In the genomic region with DNA sequence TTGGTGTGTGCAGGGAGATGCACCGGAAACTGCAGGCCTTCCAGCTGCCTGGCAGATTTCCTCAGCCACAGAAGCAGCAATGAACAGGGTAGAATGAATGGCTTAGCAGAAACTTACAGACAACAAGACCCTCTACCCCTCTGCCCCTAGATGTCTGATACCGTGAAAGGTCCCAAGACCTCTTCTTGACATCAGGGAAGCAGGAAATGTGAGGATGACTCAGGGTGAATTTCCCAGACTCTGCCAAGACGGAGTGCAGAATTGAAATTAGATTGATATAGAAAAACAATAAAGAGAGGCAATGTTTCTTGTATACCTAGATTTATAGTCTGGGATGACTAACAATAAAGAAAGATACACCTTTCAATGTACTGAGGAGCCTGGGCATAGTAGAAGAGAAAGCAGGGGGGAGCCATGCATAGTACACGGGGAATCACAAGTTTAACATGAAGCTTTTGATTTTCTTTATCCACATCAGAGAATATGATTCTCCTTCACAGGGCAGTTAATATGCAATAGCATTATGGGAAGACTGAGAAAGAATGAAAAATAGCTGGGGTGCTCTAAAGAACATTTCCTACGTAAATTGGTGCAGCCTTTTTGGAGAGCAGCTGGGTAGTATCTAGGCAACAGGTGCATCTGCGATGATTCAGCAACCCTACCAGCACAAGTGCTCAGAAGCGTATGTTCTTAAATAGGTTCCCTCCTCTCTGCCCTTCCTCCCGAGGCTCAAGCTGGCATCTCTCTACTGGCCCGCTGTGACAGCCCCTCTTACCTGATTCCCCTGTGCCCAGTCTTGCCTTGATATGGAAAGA, we compare ENCODE assay signal across 12 cellular contexts. TPM values are rescaled to one million over a fixed set of nuclear protein-coding genes. Genes with fewer than 3 reads are reported as not detected.
DNase-seq lines count a peak whose midpoint lies in the region; ATAC-seq and TF ChIP-seq lines count a peak whose summit lies in the region.
"Had no signal": no experiment of that assay in that cellular context is flagged by ENCODE, and none has a peak within 500 bp of the region (broad histone marks: within the 10 kb centered on the region; RNA-seq: fewer than 3 reads in every experiment).

No MANE protein-coding gene starts in this region.

- H3K9ac ChIP-seq in mesendoderm (ENCODE audit: low read length) (no peak overlapping the region), neuronal stem cell (ENCODE audit: low read depth, low read length, poor library complexity) (no peak overlapping the region)

- H4K5ac ChIP-seq in mesendoderm (ENCODE audit: low read length) = no peak overlapping the region

- no peak overlapping the region for H2BK12ac ChIP-seq in neuronal stem cell (ENCODE audit: low read length)

- H2BK15ac ChIP-seq in mesendoderm (replicated peaks; ENCODE audit: low read depth) = no peak overlapping the region
- no peak overlapping the region for H2BK15ac ChIP-seq in neuronal stem cell (ENCODE audit: low read length)

- no peak overlapping the region for H4K8ac ChIP-seq in mesendoderm (ENCODE audit: low read depth, low read length)
- no peak overlapping the region for H4K8ac ChIP-seq in neuronal stem cell (ENCODE audit: low read depth, low read length)

- H3K27me3 ChIP-seq in mesendoderm (ENCODE audit: insufficient read depth, low read length, poor library complexity) = no peaks in the 10 kb centered on the region
- H3K27me3 ChIP-seq in neuronal stem cell (ENCODE audit: control insufficient read depth in 3 of 3, insufficient read depth in 3 of 3, low read depth in 1 of 3, low read length in 3 of 3) = peaks cover 0 to 2% (median 0%) of the 10 kb centered on the region in 3 experiments
- H3K27me3 ChIP-seq: spleen had no signal

- H3K79me2 ChIP-seq in mesendoderm (ENCODE audit: control insufficient read depth, insufficient read depth, low read length) = no peaks in the 10 kb centered on the region

- H3K9me3 ChIP-seq in mucosa of descending colon (no peaks in the 10 kb centered on the region), neuronal stem cell (replicated peaks in 1 of 2; ENCODE audit: control insufficient read depth in 2 of 2, insufficient read depth in 1 of 2, low read depth in 1 of 2, low read length in 2 of 2) (no peaks in the 10 kb centered on the region)
- H3K9me3 ChIP-seq: spleen had no signal

- H3K18ac ChIP-seq in mesendoderm (ENCODE audit: low read length) (no peak overlapping the region), neuronal stem cell (ENCODE audit: low read length) (no peak overlapping the region)

- DNase-seq in G401 (ENCODE audit: low spot score) (peak; percentile 33), SHP77 treated with DMSO at 0.1 percent for 48 hours (lab: John Stamatoyannopoulos, UW) (peak; percentile 13), mucosa of descending colon (no peak), mesendoderm (no peak), neuronal stem cell (ENCODE audit: low spot score) (no peak), activated gamma-delta T cell treated with Interleukin-2 at 50 U/mL for 16 hours (no peak)
- DNase-seq: H9, spleen had no signal

- H3K23ac ChIP-seq in mesendoderm (ENCODE audit: low read length) (no peak overlapping the region), neuronal stem cell (ENCODE audit: low read depth, low read length, poor library complexity) (no peak overlapping the region)

- H3K36me3 ChIP-seq in mucosa of descending colon (ENCODE audit: low read depth) (no peaks in the 10 kb centered on the region), mesendoderm (ENCODE audit: control insufficient read depth, insufficient read depth, low read length) (no peaks in the 10 kb centered on the region), neuronal stem cell (replicated peaks in 1 of 2; ENCODE audit: control insufficient read depth in 2 of 2, insufficient read depth in 2 of 2, low read length in 2 of 2) (no peaks in the 10 kb centered on the region)
- H3K36me3 ChIP-seq: spleen had no signal

- intact Hi-C loops in mucosa of descending colon (cut with DNase I, micrococcal nuclease) = no loop called here

- TF ChIP-seq CTCF in mucosa of descending colon (IDR thresholded peaks at IDR 0.05) = no peak

- H2BK5ac ChIP-seq in mesendoderm (ENCODE audit: low read length) (no peak overlapping the region), neuronal stem cell (ENCODE audit: low read length) (no peak overlapping the region)

- H2AFZ ChIP-seq in neuronal stem cell (ENCODE audit: low read length) = no peak overlapping the region

- H2BK120ac ChIP-seq in mesendoderm (ENCODE audit: low read depth, low read length) (no peak overlapping the region), neuronal stem cell (ENCODE audit: low read depth, low read length) (no peak overlapping the region)

- no peak overlapping the region for H3K4me2 ChIP-seq in mesendoderm (ENCODE audit: low read length)
- H3K4me2 ChIP-seq in neuronal stem cell (ENCODE audit: insufficient read depth, low read length, poor library complexity, severe bottlenecking) = no peak overlapping the region

- in situ Hi-C loops in G401 (cut with HindIII; ENCODE audit: low sequenced_read_pairs) = no loop called here

- WGBS in mesendoderm (ENCODE audit: extremely low coverage, insufficient coverage, low lambda C conversion rate) = no CpG with 5 or more reads among the region's 9 CpGs
- WGBS in neuronal stem cell (ENCODE audit: extremely low coverage in 2 of 2, insufficient read length in 2 of 2, insufficient replicate concordance in 1 of 2), 2 donors = no CpG with 5 or more reads among the region's 9 CpGs

- ATAC-seq in GM21723 (IDR thresholded peaks at IDR 0.05; ENCODE audit: unreplicated experiment) (peak; percentile 58), mucosa of descending colon (peak; percentile 61), GM21515 (IDR thresholded peaks at IDR 0.05; ENCODE audit: unreplicated experiment) (no peak)

- H3K4me1 ChIP-seq in mucosa of descending colon (ENCODE audit: low read depth) = no peaks in the 10 kb centered on the region
- no peaks in the 10 kb centered on the region for H3K4me1 ChIP-seq in mesendoderm (ENCODE audit: control insufficient read depth, low read depth, low read length)
- H3K4me1 ChIP-seq in neuronal stem cell (ENCODE audit: control insufficient read depth in 2 of 2, insufficient read depth in 1 of 2, low read depth in 1 of 2, low read length in 2 of 2) = no peaks in the 10 kb centered on the region

- no peak overlapping the region for H3K27ac ChIP-seq in mesendoderm (ENCODE audit: low read depth, low read length)
- H3K27ac ChIP-seq in neuronal stem cell (replicated peaks; ENCODE audit: low read length) = no peak overlapping the region

- no peak overlapping the region for H3K14ac ChIP-seq in neuronal stem cell (ENCODE audit: low read length)

- H4K91ac ChIP-seq in neuronal stem cell (ENCODE audit: low read depth, low read length, poor library complexity) = no peak overlapping the region

- no peak overlapping the region for H3K4ac ChIP-seq in mesendoderm (ENCODE audit: low read depth, low read length)
- H3K4ac ChIP-seq in neuronal stem cell (ENCODE audit: low read length) = no peak overlapping the region

- H3K56ac ChIP-seq in mesendoderm (ENCODE audit: low read length) = no peak overlapping the region

- H2AK5ac ChIP-seq in mesendoderm (ENCODE audit: low read length) = no peak overlapping the region
- H2AK5ac ChIP-seq in neuronal stem cell (ENCODE audit: low read depth, low read length) = no peak overlapping the region

- H3K4me3 ChIP-seq in mucosa of descending colon = no peak overlapping the region
- H3K4me3 ChIP-seq in mesendoderm (ENCODE audit: low read length) = no peak overlapping the region
- H3K4me3 ChIP-seq in neuronal stem cell (ENCODE audit: low read length in 2 of 2) = no peak overlapping the region
- H3K4me3 ChIP-seq: spleen had no signal

- H3K79me1 ChIP-seq in mesendoderm (ENCODE audit: low read length) (no peaks in the 10 kb centered on the region), neuronal stem cell (ENCODE audit: low read depth, low read length) (no peaks in the 10 kb centered on the region)

RNA-seq across cellular contexts. Expression of gene CXCR3, which starts 18.3 kb away (rescaled TPM):
- total RNA-seq in G401 (2014; rRNA removed; shearing (Covaris generic)) = not detected in 2 replicates
- 1 to 10 TPM; 1.9 to 6.1 (median 2.1) TPM for total RNA-seq in mucosa of descending colon
- polyA plus RNA-seq in mesendoderm (2013, experiment 1 of 2) = 0.03 TPM
- not detected for polyA plus RNA-seq in mesendoderm (2013, experiment 2 of 2)
- not detected for polyA plus RNA-seq in neuronal stem cell (2013, experiment 1 of 2)
- not detected for polyA plus RNA-seq in neuronal stem cell (2013, experiment 2 of 2)
- total RNA-seq: epithelial cell of proximal tubule, H9, subcutaneous adipose tissue had no signal

RNA-seq across cellular contexts. Expression of gene GCNA, which starts 58.4 kb away (rescaled TPM):
- total RNA-seq in G401 (2014; rRNA removed; shearing (Covaris generic)) = 1.0 and 3.2 TPM in 2 replicates
- total RNA-seq in mucosa of descending colon = 1 to 10 TPM; 1.2 to 2.0 (median 1.5) TPM
- polyA plus RNA-seq in mesendoderm (2013, experiment 1 of 2) = 1.1 TPM
- 0.97 TPM for polyA plus RNA-seq in mesendoderm (2013, experiment 2 of 2)
- polyA plus RNA-seq in neuronal stem cell (2013, experiment 1 of 2) = 0.31 TPM
- polyA plus RNA-seq in neuronal stem cell (2013, experiment 2 of 2) = 0.22 TPM

Comparison
In these comparisons a context has a peak if more than half of its experiments do, and no peak if none do; other contexts are left out.
1. DNase-seq: peak in G401 (single experiment) and SHP77 treated with DMSO at 0.1 percent for 48 hours (single experiment); none in mucosa of descending colon (0 of 3), mesendoderm (single experiment), neuronal stem cell (single experiment) and activated gamma-delta T cell treated with Interleukin-2 at 50 U/mL for 16 hours (single experiment).